ENCODE assay signal across 8 cellular contexts in genomic region chr15:45198337-45199135, GRCh38. TPM values are rescaled to one million over a fixed set of nuclear protein-coding genes. Genes with fewer than 3 reads are reported as not detected.
DNase-seq lines count a peak whose midpoint lies in the region; ATAC-seq and TF ChIP-seq lines count a peak whose summit lies in the region.

No MANE protein-coding gene starts in this region.

- H3K27me3 ChIP-seq in ectodermal cell (ENCODE audit: control insufficient read depth, insufficient read depth, low read length, poor library complexity, severe bottlenecking), result no peaks in the 10 kb centered on the region

- H3K36me3 Mint-ChIP-seq in CD14-positive monocyte, result no peaks in the 10 kb centered on the region

- H3K36me3 ChIP-seq in ectodermal cell (ENCODE audit: control insufficient read depth, insufficient read depth, low read length), result no peaks in the 10 kb centered on the region

- no peaks in the 10 kb centered on the region for H3K4me1 ChIP-seq in ectodermal cell (ENCODE audit: control insufficient read depth, insufficient read depth, low read length)

- peak overlapping the region in 1 of 7 donors; percentile 82 for H3K27ac Mint-ChIP-seq in CD14-positive monocyte

- DNase-seq in CD14-positive monocyte (ENCODE audit: low spot score), result peak; percentile 96
- peak; percentile 83 for DNase-seq in NCI-H748 treated with DMSO at 0.1 percent for 48 hours (lab: John Stamatoyannopoulos, UW)
- peak; percentile 90 to 93 for DNase-seq in activated CD4-positive, alpha-beta T cell treated with anti-CD3 and anti-CD28 coated beads, Interleukin-2, amount 50 U/mL, for 48 hours
- DNase-seq in lung microvascular endothelial cell (ENCODE audit: low read depth in 2 of 2), result peak; percentile 98 to 99
- DNase-seq in stimulated activated CD4-positive, alpha-beta T cell treated with anti-CD3 and anti-CD28 coated beads, TNF-alpha, amount 100 ng/mL, for 4 hours (ENCODE audit: low read depth in 3 of 3), result peak; percentile 83 to 90 (median 90)

- peak overlapping the region in 1 of 2 donors; percentile 88 for H3K4me3 Mint-ChIP-seq in CD14-positive monocyte

- no peaks in the 10 kb centered on the region for H3K9me3 ChIP-seq in ectodermal cell (ENCODE audit: control insufficient read depth, low read length)

- peak overlapping the region; percentile 9 for H3K27ac ChIP-seq in ectodermal cell (ENCODE audit: insufficient read depth, low read depth, low read length, poor library complexity, severe bottlenecking)

- ATAC-seq in GM19324 (IDR thresholded peaks at IDR 0.05; ENCODE audit: low FRiP score, unreplicated experiment) (peak; percentile 70), HG03460 (IDR thresholded peaks at IDR 0.05; ENCODE audit: unreplicated experiment) (peak; percentile 56)

- peaks cover 0 to 8% (median 2%) of the 10 kb centered on the region in 3 donors for H3K27me3 Mint-ChIP-seq in CD14-positive monocyte (ENCODE audit: low read depth in 3 of 3)

- H3K9me3 Mint-ChIP-seq in CD14-positive monocyte, result peaks cover 0 to 2% (median 0%) of the 10 kb centered on the region in 7 donors

- H3K4me1 Mint-ChIP-seq in CD14-positive monocyte, result peaks cover 28% of the 10 kb centered on the region

- intact Hi-C loops in CD14-positive monocyte (cut with micrococcal nuclease), result loop anchor here in 1 of 2 donors (2.0 kb wide), 1 partner anchor 32 kb away; no protein-coding TSS in a partner anchor

- peak overlapping the region; percentile 98 for H3K4me3 ChIP-seq in ectodermal cell (ENCODE audit: insufficient read depth, low read depth, low read length)

- peak; percentile 67 for TF ChIP-seq CTCF in CD14-positive monocyte (IDR thresholded peaks at IDR 0.05)

- WGBS in ectodermal cell, 2 experiments, result 0 to 1% methylated on average over 42 of the region's 42 CpGs

RNA-seq across cellular contexts. Expression of gene SHF, which starts 10.8 kb away (rescaled TPM):
- under 1 TPM; 0.58 to 0.70 TPM for polyA plus RNA-seq in CD14-positive monocyte
- 62.2 TPM for polyA plus RNA-seq in ectodermal cell (2013, experiment 1 of 4)
- polyA plus RNA-seq in ectodermal cell (2013, experiment 2 of 4), result 66.8 TPM
- polyA plus RNA-seq in ectodermal cell (2013, experiment 3 of 4), result 52.4 TPM
- polyA plus RNA-seq in ectodermal cell (2013, experiment 4 of 4), result 62.2 TPM
- total RNA-seq in lung microvascular endothelial cell, result 2.4 and 3.4 TPM in 2 replicates

RNA-seq across cellular contexts. Expression of gene SLC28A2, which starts 53.5 kb away (rescaled TPM):
- polyA plus RNA-seq in CD14-positive monocyte, result not detected
- not detected for polyA plus RNA-seq in ectodermal cell (2013, experiment 1 of 4)
- polyA plus RNA-seq in ectodermal cell (2013, experiment 2 of 4), result 0.09 TPM
- not detected for polyA plus RNA-seq in ectodermal cell (2013, experiment 3 of 4)
- not detected for polyA plus RNA-seq in ectodermal cell (2013, experiment 4 of 4)
- total RNA-seq in lung microvascular endothelial cell, result not detected in 2 replicates

Comparison
In these comparisons a context has a peak if more than half of its experiments do, and no peak if none do; other contexts are left out.
1. Peak in every context shown above with its lines: DNase-seq, ATAC-seq, H3K4me3 ChIP-seq and H3K27ac ChIP-seq.